ENCODE assay signal across 13 cellular contexts in the genomic region with DNA sequence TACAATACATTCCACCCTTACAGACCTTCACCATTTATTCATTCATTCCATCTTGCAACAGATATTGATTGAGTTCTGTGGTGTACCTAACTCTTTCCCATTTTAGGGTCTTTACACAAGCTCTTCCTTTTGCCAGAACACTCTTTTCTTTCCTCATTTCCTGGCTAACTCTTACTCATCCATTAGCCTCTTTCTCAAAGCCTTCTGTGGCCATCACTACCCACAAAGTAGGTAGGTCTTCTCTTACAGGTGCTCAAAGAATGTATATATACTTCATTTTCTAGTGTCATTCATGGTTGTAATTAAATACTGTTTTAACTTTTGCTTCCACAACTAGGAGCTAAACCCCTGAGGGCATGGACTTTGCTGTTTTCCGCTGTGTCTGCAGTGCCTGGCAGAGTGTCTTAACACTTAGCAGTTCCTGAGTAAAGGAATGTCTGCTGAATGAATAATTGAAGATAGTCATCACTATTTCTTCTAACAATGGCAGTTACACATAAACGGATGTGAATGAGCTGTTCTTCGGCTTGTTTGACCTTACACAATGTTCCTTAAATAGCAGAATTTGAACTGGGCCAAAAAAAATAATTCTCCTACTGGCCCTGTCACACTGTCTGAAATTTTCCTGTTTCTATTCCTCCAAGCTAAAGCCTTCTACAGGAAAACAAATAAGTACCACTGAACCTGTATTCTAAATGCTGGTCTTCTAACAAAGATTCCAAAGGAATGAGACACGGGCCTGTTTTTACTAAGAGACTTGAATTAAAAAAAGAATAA. TPM values are rescaled to one million over a fixed set of nuclear protein-coding genes. Genes with fewer than 3 reads are reported as not detected.
DNase-seq lines count a peak whose midpoint lies in the region; ATAC-seq and TF ChIP-seq lines count a peak whose summit lies in the region.
"Had no signal": no experiment of that assay in that cellular context is flagged by ENCODE, and none has a peak within 500 bp of the region (broad histone marks: within the 10 kb centered on the region; RNA-seq: fewer than 3 reads in every experiment).

No MANE protein-coding gene starts in this region.

- H3K4me3 ChIP-seq in RWPE2 (ENCODE audit: severe bottlenecking) = no peak overlapping the region
- no peak overlapping the region for H3K4me3 ChIP-seq in fibroblast of mammary gland (ENCODE audit: control insufficient read depth, low read depth, low read length)

- H3K27me3 ChIP-seq in RWPE2 (ENCODE audit: insufficient read depth, poor library complexity, severe bottlenecking) = no peaks in the 10 kb centered on the region

- peak overlapping the region; percentile 96 for H3K27ac ChIP-seq in RWPE2 (ENCODE audit: poor library complexity, severe bottlenecking)
- H3K27ac ChIP-seq: HL-60 had no signal

- peaks cover 14% of the 10 kb centered on the region for H3K4me1 Mint-ChIP-seq in osteocyte (ENCODE audit: unreplicated experiment)
- no peaks in the 10 kb centered on the region for H3K4me1 Mint-ChIP-seq in activated naive CD4-positive, alpha-beta T cell treated with anti-CD3 and anti-CD28 coated beads for 36 hours (ENCODE audit: low read depth)

- no peaks in the 10 kb centered on the region for H3K9me3 Mint-ChIP-seq in osteocyte (ENCODE audit: unreplicated experiment)
- no peaks in the 10 kb centered on the region for H3K9me3 Mint-ChIP-seq in activated naive CD4-positive, alpha-beta T cell treated with anti-CD3 and anti-CD28 coated beads for 36 hours
- no peaks in the 10 kb centered on the region for H3K9me3 Mint-ChIP-seq in activated naive CD4-positive, alpha-beta T cell treated with anti-CD3 and anti-CD28 coated beads, Interleukin-2, amount 50 U/mL, for 72 hours

- peaks cover 21% of the 10 kb centered on the region for H3K36me3 Mint-ChIP-seq in osteocyte (ENCODE audit: unreplicated experiment)
- peaks cover 6% of the 10 kb centered on the region for H3K36me3 Mint-ChIP-seq in activated naive CD4-positive, alpha-beta T cell treated with anti-CD3 and anti-CD28 coated beads for 36 hours (ENCODE audit: low read depth)
- no peaks in the 10 kb centered on the region for H3K36me3 Mint-ChIP-seq in activated naive CD4-positive, alpha-beta T cell treated with anti-CD3 and anti-CD28 coated beads, Interleukin-2, amount 50 U/mL, for 72 hours

- peaks cover 23% of the 10 kb centered on the region for H3K4me1 ChIP-seq in RWPE2 (ENCODE audit: insufficient read depth, poor library complexity, severe bottlenecking)

- H3K4me3 Mint-ChIP-seq in osteocyte (ENCODE audit: unreplicated experiment) = peak overlapping the region; percentile 9
- no peak overlapping the region for H3K4me3 Mint-ChIP-seq in activated naive CD4-positive, alpha-beta T cell treated with anti-CD3 and anti-CD28 coated beads for 36 hours

- DNase-seq in Daoy (ENCODE audit: low read depth) = peak; percentile 84
- DNase-seq in RWPE2 (ENCODE audit: low spot score) = peak; percentile 79
- peak; percentile 96 for DNase-seq in fibroblast of mammary gland (ENCODE audit: low read depth)
- no peak for DNase-seq in osteocyte (ENCODE audit: extremely low spot score, unreplicated experiment)
- no peak for DNase-seq in activated naive CD4-positive, alpha-beta T cell treated with anti-CD3 and anti-CD28 coated beads for 36 hours
- DNase-seq in hippocampal formation (lab: John Stamatoyannopoulos, UW) = no peak
- DNase-seq in activated naive CD4-positive, alpha-beta T cell treated with anti-CD3 and anti-CD28 coated beads, Interleukin-2, amount 50 U/mL, for 72 hours (ENCODE audit: low spot score in 2 of 2) = no peak
- DNase-seq: activated T-cell treated with anti-CD3 and anti-CD28 coated beads, Interleukin-2, amount 50 U/mL, for 1 hour; DND-41; OCI-M1; stimulated activated CD4-positive, alpha-beta T cell treated with anti-CD3 and anti-CD28 coated beads, Interleukin-4, amount 100 ng/mL, for 1 hour had no signal

- intact Hi-C loops in activated naive CD4-positive, alpha-beta T cell treated with anti-CD3 and anti-CD28 coated beads for 36 hours (cut with micrococcal nuclease) = no loop called here

- H3K9me3 ChIP-seq in RWPE2 (ENCODE audit: severe bottlenecking) = no peaks in the 10 kb centered on the region

- CTCF ChIA-PET in activated naive CD4-positive, alpha-beta T cell treated with anti-CD3 and anti-CD28 coated beads for 36 hours (lab: Charles Lee) = no interaction called here

- peak overlapping the region; percentile 93 for H3K27ac Mint-ChIP-seq in osteocyte (ENCODE audit: unreplicated experiment)
- H3K27ac Mint-ChIP-seq in activated naive CD4-positive, alpha-beta T cell treated with anti-CD3 and anti-CD28 coated beads for 36 hours = no peak overlapping the region
- no peak overlapping the region for H3K27ac Mint-ChIP-seq in activated naive CD4-positive, alpha-beta T cell treated with anti-CD3 and anti-CD28 coated beads, Interleukin-2, amount 50 U/mL, for 72 hours

- ATAC-seq in RWPE2 (ENCODE audit: low read depth) (peak; percentile 90), HG03432 (IDR thresholded peaks at IDR 0.05; ENCODE audit: unreplicated experiment) (no peak)
- no peak for ATAC-seq in activated naive CD4-positive, alpha-beta T cell treated with anti-CD3 and anti-CD28 coated beads, Interleukin-2, amount 50 U/mL, for 72 hours

- no peak for TF ChIP-seq CTCF in RWPE2 (IDR thresholded peaks at IDR 0.05; ENCODE audit: poor library complexity, severe bottlenecking)
- no peak for TF ChIP-seq CTCF in fibroblast of mammary gland (conservative IDR thresholded peaks at IDR 0.05; ENCODE audit: control insufficient read depth, insufficient read depth, low read depth, low read length)
- TF ChIP-seq CTCF in osteocyte (IDR thresholded peaks at IDR 0.05) = no peak

- no peaks in the 10 kb centered on the region for H3K27me3 Mint-ChIP-seq in osteocyte (ENCODE audit: unreplicated experiment)
- H3K27me3 Mint-ChIP-seq in activated naive CD4-positive, alpha-beta T cell treated with anti-CD3 and anti-CD28 coated beads for 36 hours (ENCODE audit: low read depth) = no peaks in the 10 kb centered on the region

- H3K36me3 ChIP-seq in RWPE2 (ENCODE audit: low read depth) = peaks cover 30% of the 10 kb centered on the region

RNA-seq across cellular contexts. Expression of gene BCAP29, which starts 15.1 kb away (rescaled TPM):
- total RNA-seq in Daoy (2014; rRNA removed; shearing (Covaris generic)) = 197 and 279 TPM in 2 replicates
- total RNA-seq in osteocyte = 59.5 and 62.5 TPM in 2 replicates
- total RNA-seq in activated naive CD4-positive, alpha-beta T cell treated with anti-CD3 and anti-CD28 coated beads for 36 hours = 10 to 100 TPM; 18.9 to 21.0 TPM
- 10 to 100 TPM; 19.5 to 23.3 TPM for total RNA-seq in activated naive CD4-positive, alpha-beta T cell treated with anti-CD3 and anti-CD28 coated beads, Interleukin-2, amount 50 U/mL, for 72 hours

RNA-seq across cellular contexts. Expression of gene DUS4L, which starts 31.4 kb away (rescaled TPM):
- total RNA-seq in Daoy (2014; rRNA removed; shearing (Covaris generic)) = 19.3 and 20.9 TPM in 2 replicates
- 7.9 and 9.1 TPM in 2 replicates for total RNA-seq in osteocyte
- total RNA-seq in activated naive CD4-positive, alpha-beta T cell treated with anti-CD3 and anti-CD28 coated beads for 36 hours = 10 to 100 TPM; 10.8 to 12.3 TPM
- 10 to 100 TPM in 1 of 2 donors, 1 to 10 TPM in 1; 8.9 to 11.7 TPM for total RNA-seq in activated naive CD4-positive, alpha-beta T cell treated with anti-CD3 and anti-CD28 coated beads, Interleukin-2, amount 50 U/mL, for 72 hours

RNA-seq across cellular contexts. Expression of gene COG5, which starts 31.4 kb away (rescaled TPM):
- 50.6 and 72.6 TPM in 2 replicates for total RNA-seq in Daoy (2014; rRNA removed; shearing (Covaris generic))
- 44.7 and 47.0 TPM in 2 replicates for total RNA-seq in osteocyte
- total RNA-seq in activated naive CD4-positive, alpha-beta T cell treated with anti-CD3 and anti-CD28 coated beads for 36 hours = 10 to 100 TPM; 52.0 to 62.8 TPM
- 10 to 100 TPM; 30.9 to 49.2 TPM for total RNA-seq in activated naive CD4-positive, alpha-beta T cell treated with anti-CD3 and anti-CD28 coated beads, Interleukin-2, amount 50 U/mL, for 72 hours

Comparison
In these comparisons a context has a peak if more than half of its experiments do, and no peak if none do; other contexts are left out.
1. DNase-seq: peak in Daoy (single experiment), RWPE2 (single experiment) and fibroblast of mammary gland (single experiment); none in osteocyte (single experiment), activated naive CD4-positive, alpha-beta T cell treated with anti-CD3 and anti-CD28 coated beads for 36 hours (single experiment), hippocampal formation (0 of 2) and activated naive CD4-positive, alpha-beta T cell treated with anti-CD3 and anti-CD28 coated beads, Interleukin-2, amount 50 U/mL, for 72 hours (0 of 2).